Comparison of ENCODE assay signal across 16 cellular contexts in genomic region chr6:38163186-38164130, GRCh38.
"Had no signal": no experiment of that assay in that cellular context is flagged by ENCODE, and none has a peak within 500 bp of the region (broad histone marks: within the 10 kb centered on the region; RNA-seq: fewer than 3 reads in every experiment).

No MANE protein-coding gene starts in this region.

- H3K27me3 Mint-ChIP-seq: activated CD4-positive, alpha-beta T cell treated with anti-CD3 and anti-CD28 coated beads, Interleukin-2, amount 10 ng/mL, durations not matched to agents 24 days and 14 days; stimulated activated memory B cell treated with anti-CD40 and anti-IgM and Interleukin-4, amounts not matched to agents 10 μg/mL and 1 μg/mL and 100 μg/mL, for 72 hours had no signal

- H3K27me3 ChIP-seq: cardiac muscle cell, dorsolateral prefrontal cortex, gastroesophageal sphincter, neural progenitor cell, pancreas, tibial artery had no signal

- H3K36me3 ChIP-seq: cardiac muscle cell, gastroesophageal sphincter, neural progenitor cell, pancreas had no signal

- H3K27ac Mint-ChIP-seq: activated CD4-positive, alpha-beta T cell treated with anti-CD3 and anti-CD28 coated beads, Interleukin-2, amount 10 ng/mL, durations not matched to agents 24 days and 14 days; activated CD8-positive, alpha-beta T cell treated with anti-CD3 and anti-CD28 coated beads, Interleukin-2, amount 10 ng/mL, durations not matched to agents 7 days and 5 days; endodermal cell; neural progenitor cell; stimulated activated memory B cell treated with anti-CD40 and anti-IgM and Interleukin-4, amounts not matched to agents 10 μg/mL and 1 μg/mL and 100 μg/mL, for 72 hours had no signal

- ATAC-seq: activated CD8-positive, alpha-beta T cell treated with anti-CD3 and anti-CD28 coated beads, Interleukin-2, amount 10 ng/mL, durations not matched to agents 7 days and 5 days; gastroesophageal sphincter had no signal

- H3K9me3 Mint-ChIP-seq: activated CD4-positive, alpha-beta T cell treated with anti-CD3 and anti-CD28 coated beads, Interleukin-2, amount 10 ng/mL, durations not matched to agents 24 days and 14 days; endodermal cell had no signal

- H3K4me2 ChIP-seq: neural progenitor cell had no signal

- DNase-seq: activated CD4-positive, alpha-beta T cell treated with anti-CD3 and anti-CD28 coated beads, Interleukin-2, amount 10 ng/mL, durations not matched to agents 24 days and 14 days; activated CD4-positive, CD25-positive, alpha-beta regulatory T cell; activated CD8-positive, alpha-beta memory T cell treated with anti-CD3 and anti-CD28 coated beads, Interleukin-2, amount 50 U/mL, for 4 hours; activated CD8-positive, alpha-beta T cell treated with anti-CD3 and anti-CD28 coated beads, Interleukin-2, amount 10 ng/mL, durations not matched to agents 7 days and 5 days; activated gamma-delta T cell treated with Interleukin-2 at 50 U/mL for 16 hours; endodermal cell; erythroblast; mesendoderm; pancreas; stimulated activated CD4-positive, alpha-beta T cell treated with anti-CD3 and anti-CD28 coated beads, Interleukin-2, amount 100 ng/mL, for 48 hours; tibial artery had no signal

- H3K4me3 ChIP-seq: cardiac muscle cell, dorsolateral prefrontal cortex, gastroesophageal sphincter, neural progenitor cell, pancreas, tibial artery had no signal

- H3K27ac ChIP-seq: cardiac muscle cell, dorsolateral prefrontal cortex, gastroesophageal sphincter, neural progenitor cell, pancreas, tibial artery had no signal

- H3K9ac ChIP-seq: neural progenitor cell had no signal

- H2AFZ ChIP-seq: neural progenitor cell had no signal

- H3K4me1 Mint-ChIP-seq: activated CD4-positive, alpha-beta T cell treated with anti-CD3 and anti-CD28 coated beads, Interleukin-2, amount 10 ng/mL, durations not matched to agents 24 days and 14 days; stimulated activated memory B cell treated with anti-CD40 and anti-IgM and Interleukin-4, amounts not matched to agents 10 μg/mL and 1 μg/mL and 100 μg/mL, for 72 hours had no signal

- H3K4me1 ChIP-seq: gastroesophageal sphincter, tibial artery had no signal

- H3K4me3 Mint-ChIP-seq: activated CD4-positive, alpha-beta T cell treated with anti-CD3 and anti-CD28 coated beads, Interleukin-2, amount 10 ng/mL, durations not matched to agents 24 days and 14 days; activated CD8-positive, alpha-beta T cell treated with anti-CD3 and anti-CD28 coated beads, Interleukin-2, amount 10 ng/mL, durations not matched to agents 7 days and 5 days; endodermal cell; neural progenitor cell; stimulated activated memory B cell treated with anti-CD40 and anti-IgM and Interleukin-4, amounts not matched to agents 10 μg/mL and 1 μg/mL and 100 μg/mL, for 72 hours had no signal

- FAIRE-seq: pancreas had no signal

- H3K9me3 ChIP-seq: gastroesophageal sphincter, pancreas, tibial artery had no signal
